8 cellular contexts compared by ENCODE assay signal in the genomic region with DNA sequence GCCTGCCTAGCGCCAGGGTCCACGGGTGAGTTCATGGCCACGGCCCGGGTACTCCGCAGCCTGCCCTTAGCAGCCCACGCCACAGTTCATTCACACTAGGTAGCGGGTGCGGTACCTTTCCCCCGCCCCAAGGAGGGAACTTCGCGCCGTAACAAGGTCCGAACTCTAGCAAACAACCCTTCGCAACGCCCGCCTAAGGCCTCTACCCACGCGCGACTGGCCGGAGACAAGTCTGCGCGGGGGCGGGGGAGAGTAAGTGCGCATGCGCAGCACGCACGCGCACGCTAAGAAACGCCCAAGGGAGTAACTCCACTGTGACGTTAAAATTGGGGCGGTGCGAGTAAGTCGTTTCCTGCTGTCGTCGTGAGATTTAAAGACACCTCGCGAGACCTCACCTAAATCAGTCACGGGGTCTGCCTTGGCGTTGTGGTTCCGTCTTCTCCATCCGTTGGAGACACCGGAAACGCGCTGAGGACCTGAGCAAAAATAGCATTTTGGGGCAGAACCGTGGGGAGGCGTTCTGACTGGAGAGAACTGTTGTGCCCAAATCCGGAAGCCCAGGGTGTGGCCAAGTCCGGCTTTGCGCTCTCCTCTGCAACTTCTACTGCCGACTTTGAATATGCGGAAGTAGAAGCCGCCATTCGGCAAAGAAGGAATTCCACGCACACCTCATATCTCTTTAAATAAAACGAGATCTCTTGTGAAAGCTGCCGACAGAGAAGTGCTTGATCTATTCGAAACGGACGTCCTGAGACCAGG. TPM values are rescaled to one million over a fixed set of nuclear protein-coding genes. Genes with fewer than 3 reads are reported as not detected.
A peak's percentile ranks its signal among the peaks of the same experiment; 100 is the strongest.
DNase-seq lines count a peak whose midpoint lies in the region; FAIRE-seq and TF ChIP-seq lines count a peak whose summit lies in the region.

Gene RAPGEF6, minus strand, starts transcription at position 234 of the 759 bp plus-strand sequence. Its CDS starts 199 bp downstream, at position 35.

- peaks cover 26% of the 10 kb centered on the region for H3K4me1 Mint-ChIP-seq in activated naive CD4-positive, alpha-beta T cell treated with anti-CD3 and anti-CD28 coated beads for 36 hours (ENCODE audit: low read depth)

- no peak for TF ChIP-seq CTCF in HFF-Myc (IDR thresholded peaks at IDR 0.05; ENCODE audit: low read depth, low read length, missing control alignments)
- no peak for TF ChIP-seq CTCF in subcutaneous adipose tissue (IDR thresholded peaks at IDR 0.05; ENCODE audit: low read depth)

- H3K4me3 ChIP-seq in HFF-Myc (replicated peaks; ENCODE audit: low read depth, low read length) (peak within 1 kb of the TSS; percentile 79), neuronal stem cell (ENCODE audit: low read length in 2 of 2) (peak within 1 kb of the TSS; percentile 88 to 95)

- H3K36me3 ChIP-seq in neuronal stem cell (replicated peaks in 1 of 2; ENCODE audit: control insufficient read depth in 2 of 2, insufficient read depth in 2 of 2, low read length in 2 of 2) = no peaks in the 10 kb centered on the region

- peak within 1 kb of the TSS; percentile 28 for H3K4ac ChIP-seq in neuronal stem cell (ENCODE audit: low read length)

- no peaks in the 10 kb centered on the region for H3K9me3 Mint-ChIP-seq in activated naive CD4-positive, alpha-beta T cell treated with anti-CD3 and anti-CD28 coated beads for 36 hours

- peak; percentile 70 for FAIRE-seq in frontal cortex (lab: Jason Lieb, UNC)

- peaks cover 2 to 4% of the 10 kb centered on the region in 2 donors for H3K4me1 ChIP-seq in neuronal stem cell (ENCODE audit: control insufficient read depth in 2 of 2, insufficient read depth in 1 of 2, low read depth in 1 of 2, low read length in 2 of 2)

- peaks cover 2% of the 10 kb centered on the region for H3K36me3 Mint-ChIP-seq in activated naive CD4-positive, alpha-beta T cell treated with anti-CD3 and anti-CD28 coated beads for 36 hours (ENCODE audit: low read depth)

- peak within 1 kb of the TSS; percentile 94 for H3K4me3 Mint-ChIP-seq in activated naive CD4-positive, alpha-beta T cell treated with anti-CD3 and anti-CD28 coated beads for 36 hours

- H4K8ac ChIP-seq in neuronal stem cell (ENCODE audit: low read depth, low read length) = no peak within 1 kb of the TSS

- H2AFZ ChIP-seq in neuronal stem cell (ENCODE audit: low read length) = peak within 1 kb of the TSS; percentile 93

- no peaks in the 10 kb centered on the region for H3K27me3 ChIP-seq in neuronal stem cell (ENCODE audit: control insufficient read depth in 3 of 3, insufficient read depth in 3 of 3, low read depth in 1 of 3, low read length in 3 of 3)

- intact Hi-C loops in activated naive CD4-positive, alpha-beta T cell treated with anti-CD3 and anti-CD28 coated beads for 36 hours (cut with micrococcal nuclease) = loop anchor here (1.0 to 5.0 kb wide), 20 partner anchors 36 to 921 kb away; partner anchors contain the start of genes CDC42SE2, FNIP1, IRF1 and LYRM7

- DNase-seq in GM04503 (ENCODE audit: low read depth) (peak; percentile 99), HFF-Myc (ENCODE audit: extremely low read depth, low read depth) (peak; percentile 100), NAMALWA (ENCODE audit: low spot score) (peak; percentile 100), SK-N-DZ (ENCODE audit: low spot score) (peak; percentile 99), frontal cortex (ENCODE audit: low spot score in 2 of 2) (peak; percentile 48 to 82), neuronal stem cell (ENCODE audit: low spot score) (peak; percentile 98)
- DNase-seq in activated naive CD4-positive, alpha-beta T cell treated with anti-CD3 and anti-CD28 coated beads for 36 hours = peak; percentile 100

- peak within 1 kb of the TSS; percentile 82 for H2BK15ac ChIP-seq in neuronal stem cell (ENCODE audit: low read length)

- H3K18ac ChIP-seq in neuronal stem cell (ENCODE audit: low read length) = peak within 1 kb of the TSS; percentile 96

- WGBS in neuronal stem cell (ENCODE audit: extremely low coverage in 2 of 2, insufficient read length in 2 of 2, insufficient replicate concordance in 1 of 2), 2 donors = no CpG with 5 or more reads among the region's 60 CpGs

- H3K27ac ChIP-seq in neuronal stem cell (replicated peaks; ENCODE audit: low read length) = peak within 1 kb of the TSS; percentile 97

- H2BK12ac ChIP-seq in neuronal stem cell (ENCODE audit: low read length) = no peak within 1 kb of the TSS

- no peaks in the 10 kb centered on the region for H3K79me1 ChIP-seq in neuronal stem cell (ENCODE audit: low read depth, low read length)

- peak within 1 kb of the TSS; percentile 57 for H3K14ac ChIP-seq in neuronal stem cell (ENCODE audit: low read length)

- peak within 1 kb of the TSS; percentile 81 for H3K23ac ChIP-seq in neuronal stem cell (ENCODE audit: low read depth, low read length, poor library complexity)

- peak within 1 kb of the TSS; percentile 98 for H3K27ac Mint-ChIP-seq in activated naive CD4-positive, alpha-beta T cell treated with anti-CD3 and anti-CD28 coated beads for 36 hours

- H2BK120ac ChIP-seq in neuronal stem cell (ENCODE audit: low read depth, low read length) = no peak within 1 kb of the TSS

- CTCF ChIA-PET in activated naive CD4-positive, alpha-beta T cell treated with anti-CD3 and anti-CD28 coated beads for 36 hours (lab: Charles Lee) = no interaction called here

- no peaks in the 10 kb centered on the region for H3K27me3 Mint-ChIP-seq in activated naive CD4-positive, alpha-beta T cell treated with anti-CD3 and anti-CD28 coated beads for 36 hours (ENCODE audit: low read depth)

- H3K4me2 ChIP-seq in neuronal stem cell (ENCODE audit: insufficient read depth, low read length, poor library complexity, severe bottlenecking) = peak within 1 kb of the TSS; percentile 71

- H2BK5ac ChIP-seq in neuronal stem cell (ENCODE audit: low read length) = peak within 1 kb of the TSS; percentile 15

- H4K91ac ChIP-seq in neuronal stem cell (ENCODE audit: low read depth, low read length, poor library complexity) = no peak within 1 kb of the TSS

- H3K9ac ChIP-seq in neuronal stem cell (ENCODE audit: low read depth, low read length, poor library complexity) = peak within 1 kb of the TSS; percentile 95

- no peaks in the 10 kb centered on the region for H3K9me3 ChIP-seq in neuronal stem cell (replicated peaks in 1 of 2; ENCODE audit: control insufficient read depth in 2 of 2, insufficient read depth in 1 of 2, low read depth in 1 of 2, low read length in 2 of 2)

- H2AK5ac ChIP-seq in neuronal stem cell (ENCODE audit: low read depth, low read length) = peak within 1 kb of the TSS; percentile 14

RNA-seq across cellular contexts. Expression of gene RAPGEF6, which starts in this region (rescaled TPM):
- polyA plus RNA-seq in SK-N-DZ (2014; cell fraction: cytosol; rRNA removed) = 7.0 and 9.3 TPM in 2 replicates
- polyA plus RNA-seq in SK-N-DZ (2014; cell fraction: nucleus; rRNA removed) = 15.1 and 16.7 TPM in 2 replicates
- total RNA-seq in activated naive CD4-positive, alpha-beta T cell treated with anti-CD3 and anti-CD28 coated beads for 36 hours = 10 to 100 TPM; 34.5 to 37.3 TPM
- total RNA-seq in frontal cortex = 58.7 TPM
- polyA plus RNA-seq in neuronal stem cell (2013, experiment 1 of 2) = 5.3 TPM
- polyA plus RNA-seq in neuronal stem cell (2013, experiment 2 of 2) = 5.4 TPM
- 10 to 100 TPM; 18.1 to 26.6 (median 22.0) TPM for total RNA-seq in subcutaneous adipose tissue

Comparison
In these comparisons a context has a peak if more than half of its experiments do, and no peak if none do; other contexts are left out.
1. Peak in every context shown above with its lines: DNase-seq, H3K4me3 ChIP-seq and H3K27ac ChIP-seq.